ENCODE assay signal across 19 cellular contexts in genomic region chr14:101363261-101363555, GRCh38.
"Had no signal": no experiment of that assay in that cellular context is flagged by ENCODE, and none has a peak within 500 bp of the region (broad histone marks: within the 10 kb centered on the region; RNA-seq: fewer than 3 reads in every experiment).

No MANE protein-coding gene starts in this region.

- H3K4me1 ChIP-seq: foreskin keratinocyte had no signal

- DNase-seq: activated CD4-positive, alpha-beta T cell treated with anti-CD3 and anti-CD28 coated beads for 1 hour; activated CD8-positive, alpha-beta memory T cell treated with anti-CD3 and anti-CD28 coated beads, Interleukin-2, amount 50 U/mL, for 4 hours; activated CD8-positive, alpha-beta T cell treated with anti-CD3 and anti-CD28 coated beads for 36 hours; activated gamma-delta T cell; activated naive CD8-positive, alpha-beta T cell treated with anti-CD3 and anti-CD28 coated beads for 36 hours; activated T-cell treated with anti-CD3 and anti-CD28 coated beads, Interleukin-2, amount 50 U/mL, for 48 hours; cortex of kidney; effector CD4-positive, alpha-beta T cell; foreskin keratinocyte; glutamatergic neuron; kidney glomerular epithelial cell; left ventricle myocardium superior; stimulated activated CD4-positive, alpha-beta T cell treated with anti-CD3 and anti-CD28 coated beads, Interleukin-12 subunit alpha, Interleukin-12 subunit beta, amount 100 ng/mL, for 4 hours; stimulated activated CD4-positive, alpha-beta T cell treated with anti-CD3 and anti-CD28 coated beads, Interleukin-2, amount 100 ng/mL, for 24 hours; T-helper 9 cell had no signal

- H3K4me3 ChIP-seq: ovary, tibial nerve had no signal

- H3K9me3 ChIP-seq: ovary had no signal

- ATAC-seq: activated CD8-positive, alpha-beta T cell treated with anti-CD3 and anti-CD28 coated beads for 36 hours; foreskin keratinocyte; left ventricle myocardium superior; natural killer cell treated with Interleukin-12 subunit alpha and Interleukin-12 subunit beta and Interleukin-15 and Interleukin-18, amount 100 ng/mL, for 72 hours; sciatic nerve had no signal

- H3K27me3 ChIP-seq: foreskin keratinocyte, ovary, tibial nerve had no signal

- H3K36me3 ChIP-seq: ovary, tibial nerve had no signal

- H3K27ac ChIP-seq: foreskin keratinocyte had no signal
